In the genomic region with DNA sequence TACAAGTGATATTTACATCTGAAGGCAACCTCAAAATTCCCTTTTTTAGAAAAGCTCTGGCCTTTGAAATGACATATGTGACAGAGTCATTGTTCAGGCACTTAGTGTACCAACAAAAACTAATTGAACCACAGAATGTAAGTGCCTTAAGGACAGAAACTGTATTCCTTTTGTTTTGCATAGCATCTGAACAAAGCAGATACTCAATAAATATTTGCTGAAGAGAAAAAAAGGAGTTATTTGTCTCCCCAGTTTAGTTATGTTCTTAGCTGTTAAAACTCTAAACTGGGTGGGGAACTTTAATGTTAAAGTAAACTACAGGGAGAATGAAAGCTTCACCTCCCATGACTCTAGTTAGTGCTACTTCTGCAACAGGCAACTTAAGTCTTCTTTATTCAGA, we compare ENCODE assay signal across 19 cellular contexts. TPM values are rescaled to one million over a fixed set of nuclear protein-coding genes. Genes with fewer than 3 reads are reported as not detected.
DNase-seq lines count a peak whose midpoint lies in the region; ATAC-seq and TF ChIP-seq lines count a peak whose summit lies in the region.
"Had no signal": no experiment of that assay in that cellular context is flagged by ENCODE, and none has a peak within 500 bp of the region (broad histone marks: within the 10 kb centered on the region; RNA-seq: fewer than 3 reads in every experiment).

No MANE protein-coding gene starts in this region.

- TF ChIP-seq CTCF in MCF 10A (IDR thresholded peaks at IDR 0.05; ENCODE audit: unreplicated experiment) = no peak
- TF ChIP-seq CTCF in breast epithelium (IDR thresholded peaks at IDR 0.05) = no peak

- DNase-seq in MCF 10A (ENCODE audit: unreplicated experiment) = no peak
- no peak for DNase-seq in breast epithelium (ENCODE audit: low spot score in 2 of 2)
- DNase-seq in NCI-H345 treated with DMSO at 0.1 percent for 48 hours (lab: John Stamatoyannopoulos, UW; ENCODE audit: unreplicated experiment) = peak; percentile 9
- DNase-seq in left colon = no peak
- no peak for DNase-seq in SJCRH30
- DNase-seq in DMS 273 treated with DMSO at 0.1 percent for 48 hours (lab: John Stamatoyannopoulos, UW) = no peak
- DNase-seq: BE2C, DND-41, KG1, NCI-H1105, NCI-H187, NCI-H2171 treated with DMSO at 0.1 percent for 48 hours, NCI-H446 treated with DMSO at 0.1 percent for 48 hours, NCI-H82 had no signal

- ATAC-seq in left colon = peak; percentile 54
- ATAC-seq in GM18870 (IDR thresholded peaks at IDR 0.05; ENCODE audit: unreplicated experiment) = no peak
- ATAC-seq: GM12878, GM23338, HCT116 had no signal

- H3K9me3 Mint-ChIP-seq in MCF 10A (ENCODE audit: unreplicated experiment) = no peaks in the 10 kb centered on the region
- H3K9me3 Mint-ChIP-seq: GM23338 had no signal

- H3K9me3 ChIP-seq in breast epithelium = no peaks in the 10 kb centered on the region
- no peaks in the 10 kb centered on the region for H3K9me3 ChIP-seq in SJCRH30 (replicated peaks)
- H3K9me3 ChIP-seq: BE2C, SJSA1 had no signal

- BruUV-seq in MCF 10A (replicated peaks; lab: Mats Ljungman, UMichigan) = no TSS peak

- no peaks in the 10 kb centered on the region for H3K27me3 Mint-ChIP-seq in MCF 10A (ENCODE audit: insufficient read depth, unreplicated experiment)

- no peak for TF ChIP-seq POLR2A in breast epithelium (IDR thresholded peaks at IDR 0.05)

- CTCF ChIA-PET in MCF 10A (lab: Yijun Ruan, JAX) = interaction anchor here (0.5 kb wide), 1 partner anchor 45 kb away, joined by 3 read pairs; no protein-coding TSS in a partner anchor

- POLR2A ChIA-PET in MCF 10A (lab: Yijun Ruan, JAX) = interaction anchor here (0.8 to 1.2 kb wide), 3 partner anchors 9 to 56 kb away, joined by 3 read pairs; no protein-coding TSS in a partner anchor

- no peak overlapping the region for H3K4me3 ChIP-seq in breast epithelium
- H3K4me3 ChIP-seq in SJCRH30 = no peak overlapping the region
- H3K4me3 ChIP-seq: GM12878, GM23338, SJSA1 had no signal

- H3K4me1 ChIP-seq in breast epithelium = no peaks in the 10 kb centered on the region
- no peaks in the 10 kb centered on the region for H3K4me1 ChIP-seq in SJCRH30
- H3K4me1 ChIP-seq: SJSA1 had no signal

- H3K27ac Mint-ChIP-seq in MCF 10A (ENCODE audit: low read depth, unreplicated experiment) = peak overlapping the region; percentile 9
- H3K27ac Mint-ChIP-seq: GM23338 had no signal

- H3K27ac ChIP-seq in breast epithelium (no peak overlapping the region), SJCRH30 (no peak overlapping the region)
- H3K27ac ChIP-seq: SJSA1 had no signal

- H3K36me3 ChIP-seq in breast epithelium (no peaks in the 10 kb centered on the region), SJCRH30 (peaks cover 7% of the 10 kb centered on the region)
- H3K36me3 ChIP-seq: BE2C, SJSA1 had no signal

- H3K4me3 Mint-ChIP-seq in MCF 10A (ENCODE audit: unreplicated experiment) = no peak overlapping the region
- H3K4me3 Mint-ChIP-seq: GM23338 had no signal

- peaks cover 21% of the 10 kb centered on the region for H3K36me3 Mint-ChIP-seq in MCF 10A (ENCODE audit: insufficient read depth, unreplicated experiment)

- intact Hi-C loops in MCF 10A (cut with micrococcal nuclease) (no loop called here), breast epithelium (cut with DNase I; ENCODE audit: low total_unique reads) (no loop called here), left colon (cut with DNase I, micrococcal nuclease) (no loop called here)

- no peaks in the 10 kb centered on the region for H3K4me1 Mint-ChIP-seq in MCF 10A (ENCODE audit: insufficient read depth, unreplicated experiment)
- H3K4me1 Mint-ChIP-seq: GM23338 had no signal

- H3K27me3 ChIP-seq in breast epithelium = no peaks in the 10 kb centered on the region
- no peaks in the 10 kb centered on the region for H3K27me3 ChIP-seq in SJCRH30
- H3K27me3 ChIP-seq: BE2C, SJSA1 had no signal

RNA-seq across cellular contexts. Expression of a gene that starts 56.8 kb away (rescaled TPM):
- total RNA-seq in MCF 10A (2022) (197 and 226 TPM in 2 replicates), breast epithelium (10 to 100 TPM in 2 of 3 donors, 1 to 10 TPM in 1; 2.2 to 30.7 (median 10.5) TPM), left colon (100 to 1,000 TPM; 361 to 365 TPM)
- 7.3 and 8.3 TPM in 2 replicates for total RNA-seq in SJCRH30 (2014; rRNA removed; shearing (Covaris generic))
